1 cellular context compared by ENCODE assay signal in the genomic region with DNA sequence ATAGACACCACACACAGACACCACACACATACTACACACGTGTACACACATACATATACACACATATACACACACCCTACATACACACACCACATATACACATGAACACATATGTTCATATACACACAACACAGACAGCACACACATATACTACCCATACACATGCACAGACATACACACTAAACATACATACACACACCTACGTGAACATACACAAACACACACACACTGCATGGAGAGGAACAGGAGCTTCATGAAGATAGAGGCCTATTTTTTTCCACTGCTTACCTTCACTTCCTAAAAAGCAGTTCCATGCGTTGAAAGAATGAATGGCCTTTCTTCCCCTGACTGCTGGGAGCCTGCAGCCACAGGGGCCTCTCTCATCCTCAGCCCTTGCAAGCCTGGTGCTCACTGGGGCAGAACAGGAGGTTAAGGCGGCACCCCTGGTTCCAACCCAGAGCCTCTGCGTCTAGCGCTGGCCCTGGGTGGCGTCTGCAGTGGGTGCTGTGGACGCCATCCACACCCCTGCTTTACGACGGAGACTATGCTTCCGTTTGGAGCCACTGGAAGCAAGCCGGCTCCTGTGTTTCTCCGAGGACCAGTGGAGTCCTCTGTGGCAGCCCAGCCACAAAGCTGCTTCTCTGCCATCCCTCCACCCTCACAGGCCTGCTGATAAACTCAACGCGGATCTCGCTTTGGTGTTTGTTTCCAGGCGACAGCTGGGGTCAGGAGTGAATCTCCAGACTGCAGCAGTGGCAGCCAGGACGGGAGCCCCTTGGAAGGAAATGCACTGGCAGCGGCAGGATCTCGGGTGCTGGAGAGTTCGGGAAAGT.
TF ChIP-seq lines count a peak whose summit lies in the region.

No MANE protein-coding gene starts in this region.

TF ChIP-seq in endothelial cell of umbilical vein, 7 proteins besides CTCF, POLR2A, EP300 and RAD21 (continued from another document):
- TF ChIP-seq EZH2 (IDR thresholded peaks at IDR 0.05; ENCODE audit: borderline replicate concordance, low read depth, low read length, severe bottlenecking): no peak
- no peak for TF ChIP-seq MYC (IDR thresholded peaks at IDR 0.05; ENCODE audit: low read depth, low read length)
- TF ChIP-seq, protein P1, sequence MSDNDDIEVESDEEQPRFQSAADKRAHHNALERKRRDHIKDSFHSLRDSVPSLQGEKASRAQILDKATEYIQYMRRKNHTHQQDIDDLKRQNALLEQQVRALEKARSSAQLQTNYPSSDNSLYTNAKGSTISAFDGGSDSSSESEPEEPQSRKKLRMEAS (IDR thresholded peaks at IDR 0.05; ENCODE audit: insufficient read depth, insufficient read length): no peak
- TF ChIP-seq FOS (IDR thresholded peaks at IDR 0.05; ENCODE audit: borderline replicate concordance, insufficient read depth, low read length): no peak
